8 cellular contexts compared by ENCODE assay signal in genomic region chr1:158179301-158180041, GRCh38. TPM values are rescaled to one million over a fixed set of nuclear protein-coding genes. Genes with fewer than 3 reads are reported as not detected.
A peak's percentile ranks its signal among the peaks of the same experiment; 100 is the strongest.
DNase-seq lines count a peak whose midpoint lies in the region; ATAC-seq, FAIRE-seq and TF ChIP-seq lines count a peak whose summit lies in the region.

No MANE protein-coding gene starts in this region.

- DNase-seq in stimulated activated naive CD8-positive, alpha-beta T cell treated with anti-CD3 and anti-CD28 coated beads, Interleukin-15, Interleukin-2, amounts not matched to agents 100 U/mL and 50 U/mL, for 24 hours, result no peak
- DNase-seq in T-helper 17 cell (no peak), kidney (no peak), pons (ENCODE audit: low spot score) (no peak), KBM-7 (no peak), T-helper 9 cell (no peak)

- peaks cover 48% of the 10 kb centered on the region for H3K4me1 Mint-ChIP-seq in stimulated activated naive CD8-positive, alpha-beta T cell treated with anti-CD3 and anti-CD28 coated beads, Interleukin-15, Interleukin-2, amounts not matched to agents 100 ng/mL and 50 ng/mL, for 24 hours (ENCODE audit: low read depth)
- peaks cover 25% of the 10 kb centered on the region for H3K4me1 Mint-ChIP-seq in T-helper 17 cell

- H3K4me3 ChIP-seq in kidney (ENCODE audit: low read length in 2 of 2), result no peak overlapping the region

- H3K9ac ChIP-seq in kidney (ENCODE audit: low read length in 2 of 2), result no peak overlapping the region

- FAIRE-seq in kidney (lab: Jason Lieb, UNC), result no peak

- peak overlapping the region; percentile 29 for H3K4me3 Mint-ChIP-seq in stimulated activated naive CD8-positive, alpha-beta T cell treated with anti-CD3 and anti-CD28 coated beads, Interleukin-15, Interleukin-2, amounts not matched to agents 100 ng/mL and 50 ng/mL, for 24 hours
- peak overlapping the region; percentile 89 for H3K4me3 Mint-ChIP-seq in T-helper 17 cell

- no peak overlapping the region for H3K27ac ChIP-seq in kidney (ENCODE audit: low read depth in 2 of 2, low read length in 2 of 2)

- H3K9me3 ChIP-seq in T-helper 17 cell (ENCODE audit: control insufficient read depth, low read length, poor library complexity, severe bottlenecking), result no peaks in the 10 kb centered on the region
- H3K9me3 ChIP-seq in kidney (ENCODE audit: control insufficient read depth in 1 of 2, low read length in 2 of 2), result no peaks in the 10 kb centered on the region

- H3K36me3 ChIP-seq in kidney (ENCODE audit: control insufficient read depth in 1 of 2, insufficient read depth in 2 of 2, low read length in 2 of 2), result no peaks in the 10 kb centered on the region

- no peaks in the 10 kb centered on the region for H3K36me3 Mint-ChIP-seq in stimulated activated naive CD8-positive, alpha-beta T cell treated with anti-CD3 and anti-CD28 coated beads, Interleukin-15, Interleukin-2, amounts not matched to agents 100 ng/mL and 50 ng/mL, for 24 hours (ENCODE audit: low read depth)
- peaks cover 11% of the 10 kb centered on the region for H3K36me3 Mint-ChIP-seq in T-helper 17 cell (ENCODE audit: low read depth)

- no peak overlapping the region for H3K27ac Mint-ChIP-seq in stimulated activated naive CD8-positive, alpha-beta T cell treated with anti-CD3 and anti-CD28 coated beads, Interleukin-15, Interleukin-2, amounts not matched to agents 100 ng/mL and 50 ng/mL, for 24 hours
- H3K27ac Mint-ChIP-seq in T-helper 17 cell, result no peak overlapping the region

- TF ChIP-seq CTCF in kidney (IDR thresholded peaks at IDR 0.05; ENCODE audit: borderline replicate concordance, extremely low read depth, insufficient read depth), result no peak

- ATAC-seq in stimulated activated naive CD8-positive, alpha-beta T cell treated with anti-CD3 and anti-CD28 coated beads, Interleukin-15, Interleukin-2, amounts not matched to agents 100 U/mL and 50 U/mL, for 24 hours, result no peak
- peak; percentile 72 for ATAC-seq in HG03045 (IDR thresholded peaks at IDR 0.05; ENCODE audit: unreplicated experiment)
- ATAC-seq in T-helper 17 cell, result peak; percentile 75

- H3K4me1 ChIP-seq in kidney (ENCODE audit: control insufficient read depth in 1 of 2, insufficient read depth in 1 of 2, low read depth in 1 of 2, low read length in 2 of 2), result peaks cover 0 to 6% of the 10 kb centered on the region in 2 donors

- in situ Hi-C loops in KBM-7 (cut with MboI; ENCODE audit: low pct_unique_long_range_greater_than_20kb, low sequenced_read_pairs), result no loop called here

- H3K27me3 Mint-ChIP-seq in stimulated activated naive CD8-positive, alpha-beta T cell treated with anti-CD3 and anti-CD28 coated beads, Interleukin-15, Interleukin-2, amounts not matched to agents 100 ng/mL and 50 ng/mL, for 24 hours, result peaks cover 79% of the 10 kb centered on the region
- peaks cover 90% of the 10 kb centered on the region for H3K27me3 Mint-ChIP-seq in T-helper 17 cell

- intact Hi-C loops in kidney (cut with DNase I), result no loop called here

- H3K9me3 Mint-ChIP-seq in stimulated activated naive CD8-positive, alpha-beta T cell treated with anti-CD3 and anti-CD28 coated beads, Interleukin-15, Interleukin-2, amounts not matched to agents 100 ng/mL and 50 ng/mL, for 24 hours, result no peaks in the 10 kb centered on the region

RNA-seq across cellular contexts. Expression of gene CD1D, which starts 1.2 kb away (rescaled TPM):
- total RNA-seq in T-helper 17 cell (under 1 TPM; 0.94 to 0.99 TPM), kidney (3.2 TPM)
- 0.77 TPM for polyA plus RNA-seq in kidney (ENCODE audit: insufficient read depth, low read depth, low replicate concordance)
